8 cellular contexts compared by ENCODE assay signal in the genomic region with DNA sequence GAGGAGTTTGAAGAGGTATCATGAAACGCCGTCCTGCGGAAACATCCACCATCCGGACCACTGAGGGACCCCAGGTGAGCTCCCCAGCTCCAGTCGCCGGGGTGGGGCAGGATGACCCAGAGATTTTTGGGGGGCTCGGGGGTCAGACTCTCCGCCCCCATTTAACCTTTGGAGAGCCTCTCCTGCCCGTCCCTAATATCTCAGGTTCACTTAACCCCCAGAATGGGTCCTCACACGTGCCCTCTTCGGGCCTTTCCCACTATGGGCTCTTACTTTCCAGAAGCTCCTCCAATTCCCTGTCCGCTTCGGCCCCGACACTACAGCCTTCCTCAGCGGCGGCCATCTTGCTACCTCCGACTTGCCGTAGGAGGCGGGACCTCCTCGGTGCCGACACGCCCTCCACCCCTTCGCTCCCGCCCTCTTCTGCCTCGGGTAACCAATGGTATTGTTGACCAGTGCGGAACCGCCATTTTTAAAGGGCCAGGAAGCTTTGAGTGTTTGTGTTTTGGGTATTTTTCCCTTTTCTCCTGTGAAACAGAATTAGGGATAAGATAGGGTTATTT. TPM values are rescaled to one million over a fixed set of nuclear protein-coding genes. Genes with fewer than 3 reads are reported as not detected.
DNase-seq lines count a peak whose midpoint lies in the region; ATAC-seq and TF ChIP-seq lines count a peak whose summit lies in the region.

A gene with protein sequence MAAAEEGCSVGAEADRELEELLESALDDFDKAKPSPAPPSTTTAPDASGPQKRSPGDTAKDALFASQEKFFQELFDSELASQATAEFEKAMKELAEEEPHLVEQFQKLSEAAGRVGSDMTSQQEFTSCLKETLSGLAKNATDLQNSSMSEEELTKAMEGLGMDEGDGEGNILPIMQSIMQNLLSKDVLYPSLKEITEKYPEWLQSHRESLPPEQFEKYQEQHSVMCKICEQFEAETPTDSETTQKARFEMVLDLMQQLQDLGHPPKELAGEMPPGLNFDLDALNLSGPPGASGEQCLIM (minus strand): TSS at position 352 of the 563 bp plus-strand sequence. CDS start 9 bp downstream, at position 343.

- no peaks in the 10 kb centered on the region for H3K9me3 Mint-ChIP-seq in activated CD4-positive, alpha-beta memory T cell treated with anti-CD3 and anti-CD28 coated beads for 36 hours

- ATAC-seq in GM19438 (IDR thresholded peaks at IDR 0.05; ENCODE audit: low read depth, unreplicated experiment) (peak; percentile 98), HG03575 (IDR thresholded peaks at IDR 0.05; ENCODE audit: extremely low read depth, insufficient number of reproducible peaks, low FRiP score, unreplicated experiment) (peak; percentile 78)

- CTCF ChIA-PET in activated CD4-positive, alpha-beta memory T cell treated with anti-CD3 and anti-CD28 coated beads for 36 hours (lab: Charles Lee) = interaction anchor here (0.9 to 2.6 kb wide), 6 partner anchors 22 to 183 kb away, joined by 3 to 14 read pairs (median 7); a partner anchor contains a TSS

- peaks cover 25% of the 10 kb centered on the region for H3K36me3 Mint-ChIP-seq in activated CD4-positive, alpha-beta memory T cell treated with anti-CD3 and anti-CD28 coated beads for 36 hours

- H3K27me3 ChIP-seq in liver (ENCODE audit: control insufficient read depth in 4 of 4, insufficient read depth in 4 of 4, low read length in 3 of 4) = no peaks in the 10 kb centered on the region

- H3K27ac ChIP-seq in liver (ENCODE audit: low read depth in 1 of 2, low read length in 2 of 2) = peak within 1 kb of the TSS; percentile 84

- no peaks in the 10 kb centered on the region for H3K9me3 ChIP-seq in liver (ENCODE audit: control insufficient read depth in 4 of 4, low read length in 3 of 4)

- intact Hi-C loops in activated CD4-positive, alpha-beta memory T cell treated with anti-CD3 and anti-CD28 coated beads for 36 hours (cut with micrococcal nuclease) = loop anchor here (1.0 to 5.0 kb wide), 3 partner anchors 23 to 184 kb away; a partner anchor contains a TSS

- peak within 1 kb of the TSS; percentile 69 to 82 (median 76) for H3K4me3 ChIP-seq in liver (ENCODE audit: low read depth in 1 of 3, low read length in 3 of 3)

- H3K4me1 Mint-ChIP-seq in activated CD4-positive, alpha-beta memory T cell treated with anti-CD3 and anti-CD28 coated beads for 36 hours (ENCODE audit: low read depth) = peaks cover 20% of the 10 kb centered on the region

- peaks cover 6 to 38% (median 35%) of the 10 kb centered on the region in 4 donors for H3K36me3 ChIP-seq in liver (ENCODE audit: control insufficient read depth in 4 of 4, insufficient read depth in 3 of 4, low read depth in 1 of 4, low read length in 3 of 4)

- H3K9ac ChIP-seq in liver (ENCODE audit: low read depth in 1 of 2, low read length in 2 of 2) = peak within 1 kb of the TSS; percentile 78 to 91

- peaks cover 5 to 32% (median 29%) of the 10 kb centered on the region in 4 donors for H3K4me1 ChIP-seq in liver (ENCODE audit: control insufficient read depth in 4 of 4, insufficient read depth in 4 of 4, low read length in 3 of 4)

- no peak for TF ChIP-seq CTCF in liver (IDR thresholded peaks at IDR 0.05; ENCODE audit: low read depth, low read length, missing input control)

- peak; percentile 20 to 39 for TF ChIP-seq RAD21 in liver (IDR thresholded peaks at IDR 0.05)

- peak within 1 kb of the TSS; percentile 90 for H3K27ac Mint-ChIP-seq in activated CD4-positive, alpha-beta memory T cell treated with anti-CD3 and anti-CD28 coated beads for 36 hours

- DNase-seq in CD1c-positive myeloid dendritic cell (ENCODE audit: extremely low spot score) (peak; percentile 93), NCI-H82 treated with DMSO at 0.1 percent for 48 hours (lab: John Stamatoyannopoulos, UW; ENCODE audit: unreplicated experiment) (peak; percentile 79), dermis microvascular lymphatic vessel endothelial cell (ENCODE audit: low read depth in 2 of 2) (peak; percentile 87 to 94)
- DNase-seq in activated CD4-positive, alpha-beta memory T cell treated with anti-CD3 and anti-CD28 coated beads for 36 hours = peak; percentile 97
- DNase-seq in stimulated activated CD4-positive, alpha-beta T cell treated with anti-CD3 and anti-CD28 coated beads, Interleukin-4, amount 100 ng/mL, for 24 hours = peak; percentile 94

- under 1% methylated on average over 27 of the region's 27 CpGs for WGBS in liver

- H3K4me3 Mint-ChIP-seq in activated CD4-positive, alpha-beta memory T cell treated with anti-CD3 and anti-CD28 coated beads for 36 hours = peak within 1 kb of the TSS; percentile 96

- POLR2A ChIA-PET in activated CD4-positive, alpha-beta memory T cell treated with anti-CD3 and anti-CD28 coated beads for 36 hours (lab: Charles Lee) = interaction anchor here (0.6 to 2.5 kb wide), 7 partner anchors 21 to 85 kb away, joined by 3 to 25 read pairs (median 4); a partner anchor contains a TSS

- no peaks in the 10 kb centered on the region for H3K27me3 Mint-ChIP-seq in activated CD4-positive, alpha-beta memory T cell treated with anti-CD3 and anti-CD28 coated beads for 36 hours

TF ChIP-seq in liver, 16 proteins besides CTCF, POLR2A, EP300 and RAD21:
- no peak for TF ChIP-seq FOXA2 (IDR thresholded peaks at IDR 0.05)
- TF ChIP-seq YY1 (IDR thresholded peaks at IDR 0.05) = peak; percentile 100
- TF ChIP-seq, protein P1, sequence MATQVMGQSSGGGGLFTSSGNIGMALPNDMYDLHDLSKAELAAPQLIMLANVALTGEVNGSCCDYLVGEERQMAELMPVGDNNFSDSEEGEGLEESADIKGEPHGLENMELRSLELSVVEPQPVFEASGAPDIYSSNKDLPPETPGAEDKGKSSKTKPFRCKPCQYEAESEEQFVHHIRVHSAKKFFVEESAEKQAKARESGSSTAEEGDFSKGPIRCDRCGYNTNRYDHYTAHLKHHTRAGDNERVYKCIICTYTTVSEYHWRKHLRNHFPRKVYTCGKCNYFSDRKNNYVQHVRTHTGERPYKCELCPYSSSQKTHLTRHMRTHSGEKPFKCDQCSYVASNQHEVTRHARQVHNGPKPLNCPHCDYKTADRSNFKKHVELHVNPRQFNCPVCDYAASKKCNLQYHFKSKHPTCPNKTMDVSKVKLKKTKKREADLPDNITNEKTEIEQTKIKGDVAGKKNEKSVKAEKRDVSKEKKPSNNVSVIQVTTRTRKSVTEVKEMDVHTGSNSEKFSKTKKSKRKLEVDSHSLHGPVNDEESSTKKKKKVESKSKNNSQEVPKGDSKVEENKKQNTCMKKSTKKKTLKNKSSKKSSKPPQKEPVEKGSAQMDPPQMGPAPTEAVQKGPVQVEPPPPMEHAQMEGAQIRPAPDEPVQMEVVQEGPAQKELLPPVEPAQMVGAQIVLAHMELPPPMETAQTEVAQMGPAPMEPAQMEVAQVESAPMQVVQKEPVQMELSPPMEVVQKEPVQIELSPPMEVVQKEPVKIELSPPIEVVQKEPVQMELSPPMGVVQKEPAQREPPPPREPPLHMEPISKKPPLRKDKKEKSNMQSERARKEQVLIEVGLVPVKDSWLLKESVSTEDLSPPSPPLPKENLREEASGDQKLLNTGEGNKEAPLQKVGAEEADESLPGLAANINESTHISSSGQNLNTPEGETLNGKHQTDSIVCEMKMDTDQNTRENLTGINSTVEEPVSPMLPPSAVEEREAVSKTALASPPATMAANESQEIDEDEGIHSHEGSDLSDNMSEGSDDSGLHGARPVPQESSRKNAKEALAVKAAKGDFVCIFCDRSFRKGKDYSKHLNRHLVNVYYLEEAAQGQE (IDR thresholded peaks at IDR 0.05) = peak; percentile 60
- peak in 1 of 2 donors; percentile 15 for TF ChIP-seq EGR1 (IDR thresholded peaks at IDR 0.05; ENCODE audit: low read depth in 2 of 2)
- peak; percentile 41 to 42 for TF ChIP-seq RXRA (IDR thresholded peaks at IDR 0.05)
- peak in 1 of 2 donors; percentile 16 for TF ChIP-seq HNF4A (conservative IDR thresholded peaks at IDR 0.05)
- no peak for TF ChIP-seq TAF1 (conservative IDR thresholded peaks at IDR 0.05)
- TF ChIP-seq, protein P2, sequence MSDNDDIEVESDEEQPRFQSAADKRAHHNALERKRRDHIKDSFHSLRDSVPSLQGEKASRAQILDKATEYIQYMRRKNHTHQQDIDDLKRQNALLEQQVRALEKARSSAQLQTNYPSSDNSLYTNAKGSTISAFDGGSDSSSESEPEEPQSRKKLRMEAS (IDR thresholded peaks at IDR 0.05) = peak; percentile 79
- TF ChIP-seq, protein P3, sequence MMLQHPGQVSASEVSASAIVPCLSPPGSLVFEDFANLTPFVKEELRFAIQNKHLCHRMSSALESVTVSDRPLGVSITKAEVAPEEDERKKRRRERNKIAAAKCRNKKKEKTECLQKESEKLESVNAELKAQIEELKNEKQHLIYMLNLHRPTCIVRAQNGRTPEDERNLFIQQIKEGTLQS (IDR thresholded peaks at IDR 0.05) = no peak
- TF ChIP-seq GABPA (IDR thresholded peaks at IDR 0.05 in 1 of 2, conservative IDR thresholded peaks at IDR 0.05 in 1 of 2) = peak in 1 of 2 donors; percentile 73
- no peak for TF ChIP-seq JUND (IDR thresholded peaks at IDR 0.05)
- peak; percentile 75 for TF ChIP-seq SP1 (IDR thresholded peaks at IDR 0.05)
- peak; percentile 63 for TF ChIP-seq NR2F2 (IDR thresholded peaks at IDR 0.05)
- TF ChIP-seq FOXA1 (IDR thresholded peaks at IDR 0.05) = no peak
- no peak for TF ChIP-seq HNF4G (IDR thresholded peaks at IDR 0.05)
- TF ChIP-seq, protein P4, sequence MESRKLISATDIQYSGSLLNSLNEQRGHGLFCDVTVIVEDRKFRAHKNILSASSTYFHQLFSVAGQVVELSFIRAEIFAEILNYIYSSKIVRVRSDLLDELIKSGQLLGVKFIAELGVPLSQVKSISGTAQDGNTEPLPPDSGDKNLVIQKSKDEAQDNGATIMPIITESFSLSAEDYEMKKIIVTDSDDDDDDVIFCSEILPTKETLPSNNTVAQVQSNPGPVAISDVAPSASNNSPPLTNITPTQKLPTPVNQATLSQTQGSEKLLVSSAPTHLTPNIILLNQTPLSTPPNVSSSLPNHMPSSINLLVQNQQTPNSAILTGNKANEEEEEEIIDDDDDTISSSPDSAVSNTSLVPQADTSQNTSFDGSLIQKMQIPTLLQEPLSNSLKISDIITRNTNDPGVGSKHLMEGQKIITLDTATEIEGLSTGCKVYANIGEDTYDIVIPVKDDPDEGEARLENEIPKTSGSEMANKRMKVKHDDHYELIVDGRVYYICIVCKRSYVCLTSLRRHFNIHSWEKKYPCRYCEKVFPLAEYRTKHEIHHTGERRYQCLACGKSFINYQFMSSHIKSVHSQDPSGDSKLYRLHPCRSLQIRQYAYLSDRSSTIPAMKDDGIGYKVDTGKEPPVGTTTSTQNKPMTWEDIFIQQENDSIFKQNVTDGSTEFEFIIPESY (IDR thresholded peaks at IDR 0.05) = peak; percentile 84
TF ChIP-seq in liver: peak in this region for 10.

RNA-seq across cellular contexts. Expression of the gene that starts here (rescaled TPM):
- 10 to 100 TPM; 50.0 to 61.1 TPM for total RNA-seq in activated CD4-positive, alpha-beta memory T cell treated with anti-CD3 and anti-CD28 coated beads for 36 hours
- total RNA-seq in dermis microvascular lymphatic vessel endothelial cell (24.9 and 29.3 TPM in 2 replicates), liver (10 to 100 TPM; 24.8 to 73.9 TPM)
- 10 to 100 TPM; 33.3 to 54.1 TPM for polyA plus RNA-seq in liver

Comparison
In these comparisons a context has a peak if more than half of its experiments do, and no peak if none do; other contexts are left out.
1. Peak in every context shown above with its lines: DNase-seq, ATAC-seq, H3K4me3 ChIP-seq and H3K27ac ChIP-seq.